ENCODE assay signal across 30 cellular contexts in genomic region chr5:95738834-95739233, GRCh38. TPM values are rescaled to one million over a fixed set of nuclear protein-coding genes. Genes with fewer than 3 reads are reported as not detected.
"Had no signal": no experiment of that assay in that cellular context is flagged by ENCODE, and none has a peak within 500 bp of the region (broad histone marks: within the 10 kb centered on the region; RNA-seq: fewer than 3 reads in every experiment).

No MANE protein-coding gene starts in this region.

- H3K9me3 Mint-ChIP-seq: activated CD4-positive, alpha-beta memory T cell treated with anti-CD3 and anti-CD28 coated beads, Interleukin-2, amount 10 ng/mL, durations not matched to agents 7 days and 5 days; activated naive CD4-positive, alpha-beta T cell treated with anti-CD3 and anti-CD28 coated beads, Interleukin-2, amount 10 ng/mL, durations not matched to agents 7 days and 5 days; activated naive CD8-positive, alpha-beta T cell treated with anti-CD3 and anti-CD28 coated beads, Interleukin-2, amount 50 U/mL, for 24 hours; brain had no signal

- H3K4me1 Mint-ChIP-seq: activated CD4-positive, alpha-beta memory T cell treated with anti-CD3 and anti-CD28 coated beads, Interleukin-2, amount 10 ng/mL, durations not matched to agents 7 days and 5 days; activated CD8-positive, alpha-beta memory T cell treated with anti-CD3 and anti-CD28 coated beads, Interleukin-2, amount 10 ng/mL, durations not matched to agents 7 days and 5 days; activated naive CD4-positive, alpha-beta T cell treated with anti-CD3 and anti-CD28 coated beads, Interleukin-2, amount 10 ng/mL, durations not matched to agents 7 days and 5 days had no signal

- H3K27ac ChIP-seq: KMS-11, SJCRH30, SK-N-MC, WERI-Rb-1 had no signal

- FAIRE-seq: bronchial epithelial cell had no signal

- DNase-seq: activated CD4-positive, alpha-beta memory T cell treated with anti-CD3 and anti-CD28 coated beads, Interleukin-2, amount 10 ng/mL, durations not matched to agents 7 days and 5 days; activated CD4-positive, alpha-beta T cell treated with anti-CD3 and anti-CD28 coated beads for 1 hour; activated CD4-positive, alpha-beta T cell treated with anti-CD3 and anti-CD28 coated beads for 48 hours; activated CD4-positive, CD25-positive, alpha-beta regulatory T cell; activated CD8-positive, alpha-beta memory T cell treated with anti-CD3 and anti-CD28 coated beads for 24 hours; activated CD8-positive, alpha-beta memory T cell treated with anti-CD3 and anti-CD28 coated beads, Interleukin-2, amount 10 ng/mL, durations not matched to agents 7 days and 5 days; activated CD8-positive, alpha-beta memory T cell treated with anti-CD3 and anti-CD28 coated beads, Interleukin-2, amount 50 U/mL, for 48 hours; activated effector memory CD4-positive, alpha-beta T cell treated with Interleukin-2 at 50 U/mL for 16 hours; activated naive CD4-positive, alpha-beta T cell treated with anti-CD3 and anti-CD28 coated beads, Interleukin-2, amount 10 ng/mL, durations not matched to agents 7 days and 5 days; activated naive CD8-positive, alpha-beta T cell treated with anti-CD3 and anti-CD28 coated beads, Interleukin-2, amount 50 U/mL, for 24 hours; activated T-cell treated with anti-CD3 and anti-CD28 coated beads, Interleukin-2, amount 50 U/mL, for 48 hours; anterior cingulate cortex; caudate nucleus; NCI-H1092 treated with DMSO at 0.1 percent for 48 hours; NCI-H1417 treated with DMSO at 0.1 percent for 48 hours; NCI-H1930; NCI-H2081 treated with DMSO at 0.1 percent for 48 hours; NCI-H345; NCI-H524 treated with DMSO at 0.1 percent for 48 hours; SHP77; SJCRH30; T1000; WERI-Rb-1 had no signal

- H3K4me2 ChIP-seq: KMS-11 had no signal

- H3K4me3 Mint-ChIP-seq: activated CD4-positive, alpha-beta memory T cell treated with anti-CD3 and anti-CD28 coated beads, Interleukin-2, amount 10 ng/mL, durations not matched to agents 7 days and 5 days; activated CD8-positive, alpha-beta memory T cell treated with anti-CD3 and anti-CD28 coated beads, Interleukin-2, amount 10 ng/mL, durations not matched to agents 7 days and 5 days; activated naive CD4-positive, alpha-beta T cell treated with anti-CD3 and anti-CD28 coated beads, Interleukin-2, amount 10 ng/mL, durations not matched to agents 7 days and 5 days; activated naive CD8-positive, alpha-beta T cell; activated naive CD8-positive, alpha-beta T cell treated with anti-CD3 and anti-CD28 coated beads, Interleukin-2, amount 50 U/mL, for 24 hours; brain had no signal

- H3K9ac ChIP-seq: KMS-11 had no signal

- H3K27ac Mint-ChIP-seq: activated CD4-positive, alpha-beta memory T cell treated with anti-CD3 and anti-CD28 coated beads, Interleukin-2, amount 10 ng/mL, durations not matched to agents 7 days and 5 days; activated CD8-positive, alpha-beta memory T cell treated with anti-CD3 and anti-CD28 coated beads, Interleukin-2, amount 10 ng/mL, durations not matched to agents 7 days and 5 days; activated naive CD4-positive, alpha-beta T cell treated with anti-CD3 and anti-CD28 coated beads, Interleukin-2, amount 10 ng/mL, durations not matched to agents 7 days and 5 days; activated naive CD8-positive, alpha-beta T cell; activated naive CD8-positive, alpha-beta T cell treated with anti-CD3 and anti-CD28 coated beads, Interleukin-2, amount 50 U/mL, for 24 hours; brain had no signal

- H3K27me3 ChIP-seq: SJCRH30 had no signal

- H3K36me3 Mint-ChIP-seq: activated CD8-positive, alpha-beta memory T cell treated with anti-CD3 and anti-CD28 coated beads, Interleukin-2, amount 10 ng/mL, durations not matched to agents 7 days and 5 days; activated naive CD4-positive, alpha-beta T cell treated with anti-CD3 and anti-CD28 coated beads, Interleukin-2, amount 10 ng/mL, durations not matched to agents 7 days and 5 days; activated naive CD8-positive, alpha-beta T cell had no signal

- H3K27me3 Mint-ChIP-seq: brain had no signal

- H3K9me3 ChIP-seq: SJCRH30 had no signal

- H3K4me3 ChIP-seq: SJCRH30, SK-N-MC had no signal

RNA-seq across cellular contexts. Expression of gene SPATA9, which starts 56.0 kb away (rescaled TPM):
- total RNA-seq: activated CD4-positive, alpha-beta memory T cell treated with anti-CD3 and anti-CD28 coated beads, Interleukin-2, amount 10 ng/mL, durations not matched to agents 7 days and 5 days; activated CD8-positive, alpha-beta memory T cell treated with anti-CD3 and anti-CD28 coated beads, Interleukin-2, amount 10 ng/mL, durations not matched to agents 7 days and 5 days; bronchial epithelial cell; T-helper 1 cell treated with Interleukin-12 subunit alpha and Interleukin-12 subunit beta and Interleukin-4 antibody, amounts not matched to agents 30 ng/mL and 1 ng/mL, for 36 hours; T-helper 2 cell treated with Interferon-gamma antibody and Interleukin-4, amounts not matched to agents 100 ng/mL and 5 ng/mL, for 36 hours had no signal
